Comparison of ENCODE assay signal across 8 cellular contexts in the genomic region with DNA sequence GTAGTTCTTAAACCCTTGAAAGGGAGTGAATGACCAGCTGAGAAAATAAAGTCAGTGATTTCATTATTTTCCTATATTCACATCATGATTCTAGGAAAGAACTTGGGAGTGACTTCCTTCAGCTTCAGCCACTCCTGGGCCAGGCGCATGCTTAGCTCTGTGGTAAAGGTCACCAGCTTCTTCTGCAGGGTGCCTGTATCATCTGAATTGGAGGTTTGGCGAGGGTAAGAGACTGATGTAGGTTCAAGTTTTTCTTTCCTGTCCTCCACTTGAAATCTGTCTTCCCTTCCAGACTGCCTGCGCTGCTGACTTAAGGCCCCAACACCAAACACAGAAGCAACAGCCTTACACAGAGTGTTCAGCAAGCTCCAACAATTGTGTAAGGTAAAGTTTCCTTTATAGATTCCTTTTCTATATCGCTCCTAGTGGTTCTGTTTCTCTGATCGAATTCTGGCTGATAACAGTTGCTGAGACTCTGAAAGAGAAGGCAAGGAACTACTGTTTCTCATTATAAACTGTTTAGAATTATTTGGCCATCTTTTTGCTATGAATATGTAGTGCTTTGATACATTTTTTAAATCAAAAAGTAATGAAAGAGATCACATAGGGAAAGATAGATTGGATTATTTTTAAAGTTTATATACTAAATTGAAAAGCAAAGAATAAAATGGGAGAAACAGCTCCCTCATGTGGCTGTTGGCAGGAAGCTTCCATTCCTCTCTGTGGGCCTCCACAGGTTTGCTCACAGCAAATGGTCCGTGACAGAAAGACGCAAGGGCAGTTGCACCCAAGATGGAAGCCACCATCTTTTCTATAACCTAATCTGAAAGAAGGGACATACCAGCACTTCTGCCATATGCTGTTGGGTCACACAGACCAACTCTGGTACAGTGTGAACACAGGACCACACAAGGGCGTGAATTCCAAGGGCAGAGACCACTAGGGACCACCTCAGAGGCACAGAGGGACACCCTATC. TPM values are rescaled to one million over a fixed set of nuclear protein-coding genes. Genes with fewer than 3 reads are reported as not detected.
DNase-seq lines count a peak whose midpoint lies in the region; ATAC-seq, FAIRE-seq and TF ChIP-seq lines count a peak whose summit lies in the region.

No MANE protein-coding gene starts in this region.

- H3K27ac Mint-ChIP-seq in astrocyte (ENCODE audit: unreplicated experiment), result peak overlapping the region; percentile 24

- H3K4me3 ChIP-seq in astrocyte (ENCODE audit: insufficient read depth, low read depth, low read length) (no peak overlapping the region), left lung (no peak overlapping the region), thoracic aorta (no peak overlapping the region)

- intact Hi-C loops in left lung (cut with DNase I), result no loop called here

- H3K4me1 ChIP-seq in astrocyte (ENCODE audit: insufficient read depth, low read length) (no peaks in the 10 kb centered on the region), left lung (peaks cover 0 to 3% of the 10 kb centered on the region in 2 donors), thoracic aorta (ENCODE audit: control insufficient read depth in 1 of 2, low read depth in 2 of 2) (no peaks in the 10 kb centered on the region)

- in situ Hi-C loops in Caki2 (cut with HindIII; ENCODE audit: low pct_unique_long_range_greater_than_20kb, low sequenced_read_pairs), result no loop called here

- no peak overlapping the region for H3K4me3 Mint-ChIP-seq in astrocyte (ENCODE audit: unreplicated experiment)

- peak overlapping the region; percentile 29 for H3K9ac ChIP-seq in astrocyte (ENCODE audit: low read length)

- H4K20me1 ChIP-seq in astrocyte (ENCODE audit: insufficient read depth, low read length), result no peaks in the 10 kb centered on the region

- no peak overlapping the region for H3K4me2 ChIP-seq in astrocyte (ENCODE audit: low read length)

- H3K27ac ChIP-seq in astrocyte (ENCODE audit: low read depth, low read length), result no peak overlapping the region
- H3K27ac ChIP-seq in left lung, result no peak overlapping the region
- no peak overlapping the region for H3K27ac ChIP-seq in thoracic aorta

- peak overlapping the region; percentile 67 for H2AFZ ChIP-seq in astrocyte (ENCODE audit: low read depth, low read length)

- no peak for FAIRE-seq in astrocyte (lab: Jason Lieb, UNC)

- H3K9me3 ChIP-seq in astrocyte (ENCODE audit: insufficient read depth, low read depth, low read length) (no peaks in the 10 kb centered on the region), left lung (no peaks in the 10 kb centered on the region), thoracic aorta (no peaks in the 10 kb centered on the region)

- TF ChIP-seq CTCF in astrocyte (IDR thresholded peaks at IDR 0.05; ENCODE audit: insufficient read depth, low read depth, low read length), result peak; percentile 87
- TF ChIP-seq CTCF in left lung (IDR thresholded peaks at IDR 0.05), result peak; percentile 56 to 58
- peak; percentile 32 for TF ChIP-seq CTCF in thoracic aorta (IDR thresholded peaks at IDR 0.05)
- TF ChIP-seq CTCF in omental fat pad (IDR thresholded peaks at IDR 0.05), result no peak

- peaks cover 2% of the 10 kb centered on the region for H3K4me1 Mint-ChIP-seq in astrocyte (ENCODE audit: low read depth, unreplicated experiment)

- H3K9me3 Mint-ChIP-seq in astrocyte (ENCODE audit: unreplicated experiment), result no peaks in the 10 kb centered on the region

- no peaks in the 10 kb centered on the region for H3K27me3 Mint-ChIP-seq in astrocyte (ENCODE audit: low read depth, unreplicated experiment)

- H3K27me3 ChIP-seq in astrocyte (ENCODE audit: insufficient read depth, low read length), result no peaks in the 10 kb centered on the region
- H3K27me3 ChIP-seq in left lung, result no peaks in the 10 kb centered on the region
- H3K27me3 ChIP-seq in thoracic aorta (replicated peaks; ENCODE audit: insufficient read depth), result no peaks in the 10 kb centered on the region

- peak; percentile 67 for ATAC-seq in GM19023 (IDR thresholded peaks at IDR 0.05; ENCODE audit: unreplicated experiment)
- peak; percentile 57 for ATAC-seq in HG03457 (IDR thresholded peaks at IDR 0.05; ENCODE audit: unreplicated experiment)
- peak; percentile 87 for ATAC-seq in left lung
- ATAC-seq in thoracic aorta (ENCODE audit: insufficient number of reproducible peaks, low FRiP score, low read depth), result no peak
- no peak for ATAC-seq in omental fat pad (ENCODE audit: low FRiP score)

- H3K36me3 ChIP-seq in astrocyte (ENCODE audit: insufficient read depth, low read length) (peaks cover 14% of the 10 kb centered on the region), left lung (peaks cover 0 to 32% of the 10 kb centered on the region in 2 donors), thoracic aorta (peaks cover 10% of the 10 kb centered on the region)

- H3K79me2 ChIP-seq in astrocyte (ENCODE audit: insufficient read depth, low read length), result no peaks in the 10 kb centered on the region

- DNase-seq in Caki2 (ENCODE audit: low read depth) (peak; percentile 37), NOMO-1 (lab: John Stamatoyannopoulos, UW; ENCODE audit: unreplicated experiment in 2 of 2) (peak; percentile 11 to 52), astrocyte (ENCODE audit: low read depth) (peak; percentile 2), left lung (no peak), thoracic aorta (ENCODE audit: low spot score) (no peak), omental fat pad (ENCODE audit: low spot score) (no peak)

- peaks cover 10% of the 10 kb centered on the region for H3K36me3 Mint-ChIP-seq in astrocyte (ENCODE audit: low read depth, unreplicated experiment)

RNA-seq across cellular contexts. Expression of a gene that starts 14.0 kb away (rescaled TPM):
- total RNA-seq in Caki2 (2014; rRNA removed; shearing (Covaris generic); ENCODE audit: low replicate concordance), result 10.2 and 13.5 TPM in 2 replicates
- total RNA-seq in astrocyte (22.5 and 23.1 TPM in 2 replicates), left lung (10 to 100 TPM; 28.4 to 29.5 TPM), thoracic aorta (10 to 100 TPM; 44.0 to 72.3 TPM), omental fat pad (10 to 100 TPM; 18.1 to 55.5 (median 28.4) TPM)

RNA-seq across cellular contexts. Expression of a gene that starts 16.4 kb away (rescaled TPM):
- not detected in 2 replicates for total RNA-seq in Caki2 (2014; rRNA removed; shearing (Covaris generic); ENCODE audit: low replicate concordance)
- total RNA-seq in astrocyte (0.19 TPM in 1 of 2 replicates, not detected in the other), left lung (not detected), thoracic aorta (not detected), omental fat pad (not detected)

Comparison
In these comparisons a context has a peak if more than half of its experiments do, and no peak if none do; other contexts are left out.
1. DNase-seq: peak in Caki2 (single experiment), NOMO-1 (2 of 2) and astrocyte (single experiment); none in left lung (0 of 2), thoracic aorta (single experiment) and omental fat pad (single experiment).
2. ATAC-seq: peak in GM19023 (single experiment), HG03457 (single experiment) and left lung (single experiment); none in thoracic aorta (single experiment) and omental fat pad (single experiment).
3. CTCF ChIP-seq: peak in astrocyte (single experiment), left lung (2 of 2) and thoracic aorta (single experiment); none in omental fat pad (0 of 3).